In the genomic region with DNA sequence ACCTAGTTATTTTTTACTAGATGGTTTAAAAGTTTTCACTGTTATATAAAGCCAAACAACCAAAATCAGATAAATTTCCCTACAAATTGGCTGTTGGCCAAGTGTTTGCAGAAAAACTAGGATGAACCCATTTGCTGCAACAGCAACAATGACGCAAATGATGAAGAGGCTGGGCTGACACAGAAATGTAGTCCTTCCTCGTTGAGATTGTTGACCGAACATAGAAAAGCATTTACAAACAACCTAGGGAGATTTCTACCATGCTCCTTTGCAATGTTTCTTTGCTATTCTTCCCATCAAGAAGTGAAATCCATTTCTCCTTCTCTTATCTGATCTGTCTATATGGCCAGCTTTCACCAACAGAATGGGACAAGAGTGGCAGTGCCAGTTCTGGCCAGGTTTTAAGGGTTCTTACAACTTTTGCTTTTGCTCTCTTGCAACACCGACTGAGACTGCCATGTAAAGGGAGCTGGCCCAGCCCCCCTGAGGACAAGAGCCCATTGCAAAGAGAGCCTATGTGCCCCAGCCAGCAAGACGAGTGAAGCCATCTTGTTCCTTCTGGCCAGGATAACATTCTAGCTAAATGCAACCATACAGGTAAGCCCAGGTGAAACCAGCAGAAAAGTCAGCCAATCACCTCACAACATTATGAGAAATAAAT, we compare ENCODE assay signal across 1 cellular context.
TF ChIP-seq lines count a peak whose summit lies in the region.

No MANE protein-coding gene starts in this region.

TF ChIP-seq in HepG2, 621 proteins besides CTCF, POLR2A, EP300 and RAD21 (continued from another document):
- TF ChIP-seq, protein P1, sequence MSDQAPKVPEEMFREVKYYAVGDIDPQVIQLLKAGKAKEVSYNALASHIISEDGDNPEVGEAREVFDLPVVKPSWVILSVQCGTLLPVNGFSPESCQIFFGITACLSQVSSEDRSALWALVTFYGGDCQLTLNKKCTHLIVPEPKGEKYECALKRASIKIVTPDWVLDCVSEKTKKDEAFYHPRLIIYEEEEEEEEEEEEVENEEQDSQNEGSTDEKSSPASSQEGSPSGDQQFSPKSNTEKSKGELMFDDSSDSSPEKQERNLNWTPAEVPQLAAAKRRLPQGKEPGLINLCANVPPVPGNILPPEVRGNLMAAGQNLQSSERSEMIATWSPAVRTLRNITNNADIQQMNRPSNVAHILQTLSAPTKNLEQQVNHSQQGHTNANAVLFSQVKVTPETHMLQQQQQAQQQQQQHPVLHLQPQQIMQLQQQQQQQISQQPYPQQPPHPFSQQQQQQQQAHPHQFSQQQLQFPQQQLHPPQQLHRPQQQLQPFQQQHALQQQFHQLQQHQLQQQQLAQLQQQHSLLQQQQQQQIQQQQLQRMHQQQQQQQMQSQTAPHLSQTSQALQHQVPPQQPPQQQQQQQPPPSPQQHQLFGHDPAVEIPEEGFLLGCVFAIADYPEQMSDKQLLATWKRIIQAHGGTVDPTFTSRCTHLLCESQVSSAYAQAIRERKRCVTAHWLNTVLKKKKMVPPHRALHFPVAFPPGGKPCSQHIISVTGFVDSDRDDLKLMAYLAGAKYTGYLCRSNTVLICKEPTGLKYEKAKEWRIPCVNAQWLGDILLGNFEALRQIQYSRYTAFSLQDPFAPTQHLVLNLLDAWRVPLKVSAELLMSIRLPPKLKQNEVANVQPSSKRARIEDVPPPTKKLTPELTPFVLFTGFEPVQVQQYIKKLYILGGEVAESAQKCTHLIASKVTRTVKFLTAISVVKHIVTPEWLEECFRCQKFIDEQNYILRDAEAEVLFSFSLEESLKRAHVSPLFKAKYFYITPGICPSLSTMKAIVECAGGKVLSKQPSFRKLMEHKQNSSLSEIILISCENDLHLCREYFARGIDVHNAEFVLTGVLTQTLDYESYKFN (CRISPR knock-in tag; conservative IDR thresholded peaks at IDR 0.05), result no peak
